1 cellular context compared by ENCODE assay signal in the genomic region with DNA sequence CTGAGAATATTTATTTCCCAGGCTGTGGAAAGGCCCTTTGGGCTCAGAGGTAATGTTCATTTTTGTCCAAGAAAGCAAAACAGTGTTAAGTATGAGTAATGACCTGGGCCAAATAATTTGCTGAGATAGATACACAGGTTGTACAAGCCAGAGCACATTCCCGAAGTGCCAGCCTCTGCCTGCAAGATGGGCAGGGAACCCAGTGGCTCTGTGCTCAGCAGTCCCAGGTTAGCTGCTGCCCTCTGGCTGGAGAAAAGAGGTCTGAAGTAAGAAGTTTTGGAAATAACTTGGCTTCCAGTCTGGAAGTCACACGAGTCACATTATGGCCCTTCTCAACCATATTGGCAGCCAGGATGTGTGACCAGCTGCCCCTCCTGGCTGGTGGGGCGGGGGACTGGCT.
TF ChIP-seq lines count a peak whose summit lies in the region.

No MANE protein-coding gene starts in this region.

TF ChIP-seq in HCT116, 20 proteins besides CTCF, POLR2A, EP300 and RAD21 (continued from another document):
- TF ChIP-seq EGR1 (IDR thresholded peaks at IDR 0.05; ENCODE audit: low read depth) (no peak), ZNF274 (IDR thresholded peaks at IDR 0.05; ENCODE audit: low read depth, low read length) (no peak), FOSL1 (IDR thresholded peaks at IDR 0.05; ENCODE audit: low read depth) (no peak)
- TF ChIP-seq, protein P1, sequence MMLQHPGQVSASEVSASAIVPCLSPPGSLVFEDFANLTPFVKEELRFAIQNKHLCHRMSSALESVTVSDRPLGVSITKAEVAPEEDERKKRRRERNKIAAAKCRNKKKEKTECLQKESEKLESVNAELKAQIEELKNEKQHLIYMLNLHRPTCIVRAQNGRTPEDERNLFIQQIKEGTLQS (IDR thresholded peaks at IDR 0.05), result no peak
TF ChIP-seq in HCT116: peak in this region for 0.
